In the genomic region with DNA sequence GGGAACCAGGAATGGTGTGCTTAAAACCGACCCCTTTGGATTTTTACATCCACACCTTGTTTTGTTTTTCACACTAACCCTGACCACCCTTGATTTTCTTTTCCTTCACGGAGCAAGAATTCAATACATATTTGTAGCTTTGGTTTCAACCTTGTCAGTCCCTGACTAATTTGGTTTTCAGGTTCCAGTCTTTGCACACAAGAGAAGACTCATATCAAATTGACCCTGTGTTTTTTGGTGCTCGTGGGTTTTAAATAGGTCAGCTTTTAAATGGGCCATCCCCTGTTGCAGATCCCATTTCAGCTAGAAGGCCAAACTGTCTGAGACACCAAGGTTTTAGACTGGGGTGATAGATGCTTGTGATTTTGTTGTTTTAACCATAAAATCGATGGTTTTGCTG, we compare ENCODE assay signal across 10 cellular contexts. TPM values are rescaled to one million over a fixed set of nuclear protein-coding genes. Genes with fewer than 3 reads are reported as not detected.
DNase-seq lines count a peak whose midpoint lies in the region; ATAC-seq and TF ChIP-seq lines count a peak whose summit lies in the region.
"Had no signal": no experiment of that assay in that cellular context is flagged by ENCODE, and none has a peak within 500 bp of the region (broad histone marks: within the 10 kb centered on the region; RNA-seq: fewer than 3 reads in every experiment).

No MANE protein-coding gene starts in this region.

- H3K4me3 ChIP-seq in right atrium auricular region (no peak overlapping the region), dorsolateral prefrontal cortex (peak overlapping the region in 26 of 59 donors; percentile 7 to 57 (median 36))

- TF ChIP-seq CTCF in right atrium auricular region (IDR thresholded peaks at IDR 0.05) (no peak), dorsolateral prefrontal cortex (IDR thresholded peaks at IDR 0.05 in 54 of 56, conservative IDR thresholded peaks at IDR 0.05 in 2 of 56; ENCODE audit: low read depth in 1 of 56, partially characterized antibody in 56 of 56) (no peak), nephron (IDR thresholded peaks at IDR 0.05; ENCODE audit: unreplicated experiment in 3 of 3) (no peak)

- H3K27me3 ChIP-seq in right atrium auricular region (no peaks in the 10 kb centered on the region), dorsolateral prefrontal cortex (no peaks in the 10 kb centered on the region)

- no peaks in the 10 kb centered on the region for H3K27me3 Mint-ChIP-seq in nephron (ENCODE audit: low read depth)

- intact Hi-C loops in left cardiac atrium (cut with DNase I) = no loop called here
- intact Hi-C loops in dorsolateral prefrontal cortex (cut with DNase I) = loop anchor here in 1 of 2 donors (5.0 kb wide), 1 partner anchor 62 kb away; no protein-coding TSS in a partner anchor

- H3K4me1 Mint-ChIP-seq in nephron = peaks cover 94% of the 10 kb centered on the region

- no peaks in the 10 kb centered on the region for H3K36me3 ChIP-seq in right atrium auricular region

- H3K9me3 ChIP-seq in right atrium auricular region = no peaks in the 10 kb centered on the region

- no peaks in the 10 kb centered on the region for H3K9me3 Mint-ChIP-seq in nephron

- ATAC-seq in left cardiac atrium (no peak), GM18502 (IDR thresholded peaks at IDR 0.05; ENCODE audit: poor library complexity, unreplicated experiment) (no peak)

- DNase-seq in right atrium auricular region (ENCODE audit: low spot score) (no peak), left cardiac atrium (no peak), dorsolateral prefrontal cortex (no peak), GM19240 (ENCODE audit: insufficient read length, low spot score) (no peak), NCI-H2029 treated with DMSO at 0.1 percent for 48 hours (lab: John Stamatoyannopoulos, UW) (no peak), NCI-H1417 (lab: John Stamatoyannopoulos, UW) (no peak)
- DNase-seq: activated CD4-positive, alpha-beta T cell treated with anti-CD3 and anti-CD28 coated beads, Interleukin-2, amount 50 U/mL, for 1 hour; NCI-H187 treated with DMSO at 0.1 percent for 48 hours had no signal

- H3K36me3 Mint-ChIP-seq in nephron (ENCODE audit: low read depth) = peaks cover 24% of the 10 kb centered on the region

- peaks cover 0 to 96% of the 10 kb centered on the region in 2 donors for H3K4me1 ChIP-seq in right atrium auricular region

- H3K4me3 Mint-ChIP-seq in nephron = no peak overlapping the region

- H3K27ac Mint-ChIP-seq in nephron = peak overlapping the region in 2 of 3 experiments; percentile 60 to 89

- H3K27ac ChIP-seq in right atrium auricular region (peak overlapping the region; percentile 66 to 75), dorsolateral prefrontal cortex (peak overlapping the region; percentile 6 to 99 (median 96))

RNA-seq across cellular contexts. Expression of gene ANP32A, which starts 26.4 kb away (rescaled TPM):
- total RNA-seq in right atrium auricular region (10 to 100 TPM; 60.9 to 69.2 TPM), left cardiac atrium (100 to 1,000 TPM; 106 to 118 TPM), dorsolateral prefrontal cortex (100 to 1,000 TPM in 110 of 120 experiments, 10 to 100 TPM in 10; 83.9 to 167 (median 121) TPM)
